ENCODE assay signal across 8 cellular contexts in the genomic region with DNA sequence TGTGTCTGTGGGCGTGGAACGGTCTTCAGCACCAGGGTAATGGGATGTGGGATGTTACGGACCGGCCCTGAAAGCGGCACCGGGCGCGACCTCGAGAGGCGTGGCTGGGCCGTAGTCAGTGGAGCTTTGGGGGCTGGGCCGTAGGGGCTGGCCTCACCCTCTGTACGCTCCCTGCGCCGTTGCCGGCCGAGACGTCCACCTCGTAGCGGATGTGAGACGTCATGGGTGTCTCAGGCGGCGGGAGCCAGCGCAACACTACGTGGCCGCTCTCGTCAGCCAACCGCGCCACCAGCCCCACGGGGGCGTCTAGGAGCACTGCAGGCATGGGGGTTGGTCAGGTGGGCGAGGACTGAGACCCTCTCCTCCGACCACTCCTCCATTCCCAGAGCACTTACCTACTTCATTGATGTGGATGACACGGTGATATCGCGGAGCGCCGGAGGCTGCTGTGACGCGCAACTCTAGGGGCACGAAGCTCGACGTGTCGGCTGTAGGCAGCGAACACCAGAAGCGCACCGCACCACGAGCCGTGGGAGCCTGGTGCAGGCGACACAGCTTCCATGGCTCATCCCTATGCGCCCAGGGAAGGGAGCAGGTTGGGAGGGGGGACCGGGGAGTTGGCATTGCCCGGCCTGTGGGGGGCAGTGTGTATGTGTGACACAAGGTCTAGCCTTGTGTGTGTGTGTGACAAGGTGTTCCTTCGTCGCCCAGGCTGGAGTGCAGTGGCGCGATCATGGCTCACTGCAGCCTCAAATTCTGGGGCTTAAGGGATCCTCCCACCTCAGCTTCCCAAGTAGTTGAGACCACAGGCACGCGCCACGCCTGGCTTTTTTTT. TPM values are rescaled to one million over a fixed set of nuclear protein-coding genes. Genes with fewer than 3 reads are reported as not detected.
DNase-seq lines count a peak whose midpoint lies in the region; ATAC-seq, FAIRE-seq and TF ChIP-seq lines count a peak whose summit lies in the region.

No MANE protein-coding gene starts in this region.

- TF ChIP-seq RAD21 in H1 (IDR thresholded peaks at IDR 0.05 in 1 of 2, conservative IDR thresholded peaks at IDR 0.05 in 1 of 2; ENCODE audit: low read depth in 2 of 2, low read length in 2 of 2), result peak; percentile 15 to 25; a peak in 2 of 4 replicates

- no peak overlapping the region for H4K8ac ChIP-seq in H1 (ENCODE audit: extremely low read depth, insufficient read depth, low read length)

- H3K4me2 ChIP-seq in H1 (ENCODE audit: insufficient read depth in 1 of 2, low read depth in 2 of 2, low read length in 2 of 2), result peak overlapping the region; percentile 69 to 88

- peak overlapping the region; percentile 89 for H3K18ac ChIP-seq in H1 (ENCODE audit: extremely low read depth, low read length)

- no peak overlapping the region for H3K56ac ChIP-seq in H1 (replicated peaks; ENCODE audit: insufficient read length, low read depth, low read length)

- peak overlapping the region; percentile 98 for H3K27ac ChIP-seq in 22Rv1
- H3K27ac ChIP-seq in H1 (ENCODE audit: low read depth, low read length), result peak overlapping the region; percentile 76
- no peak overlapping the region for H3K27ac ChIP-seq in muscle layer of duodenum (ENCODE audit: low read length)

- POLR2A ChIA-PET in H1 (lab: Charles Lee; ENCODE audit: partially characterized antibody), result interaction anchor here (0.7 to 4.7 kb wide), 28 partner anchors 9 to 177 kb away, joined by 3 to 48 read pairs (median 5); partner anchors contain the start of genes ECSIT, ELAVL3, ELOF1 and ODAD3

- H2AK5ac ChIP-seq in H1 (ENCODE audit: low read depth, low read length), result 0 out of 2 replicates have a peak overlapping the region, but pooled peaks have one; percentile 2

- H4K91ac ChIP-seq in H1 (replicated peaks; ENCODE audit: insufficient read length, low read length), result peak overlapping the region; percentile 90

- TF ChIP-seq EP300 in H1 (IDR thresholded peaks at IDR 0.05; ENCODE audit: borderline replicate concordance in 1 of 2, low read depth in 2 of 2, low read length in 2 of 2), result no peak

- no peaks in the 10 kb centered on the region for H3K79me2 ChIP-seq in H1 (ENCODE audit: control insufficient read depth in 1 of 2, insufficient read depth in 2 of 2, low read length in 2 of 2)

- CTCF ChIA-PET in H1 (lab: Charles Lee; ENCODE audit: partially characterized antibody), result interaction anchor here (0.5 to 16.8 kb wide), 45 partner anchors 8 to 684 kb away, joined by 3 to 197 read pairs (median 6); partner anchors contain the start of genes CCDC159, CNN1, ELAVL3 and ODAD3

- H2BK20ac ChIP-seq in H1 (ENCODE audit: low read length), result no peak overlapping the region

- no peaks in the 10 kb centered on the region for H3K27me3 ChIP-seq in H1 (replicated peaks in 1 of 4; ENCODE audit: control insufficient read depth in 3 of 4, extremely low read depth in 1 of 4, insufficient read depth in 3 of 4, low read length in 3 of 4)
- H3K27me3 ChIP-seq in muscle layer of duodenum (ENCODE audit: low read depth, low read length), result peaks cover 3% of the 10 kb centered on the region

- FAIRE-seq in H1 (lab: Jason Lieb, UNC), result no peak

- H3K4ac ChIP-seq in H1 (replicated peaks; ENCODE audit: insufficient read length, low read depth, low read length), result no peak overlapping the region

- no peak overlapping the region for H2BK120ac ChIP-seq in H1 (replicated peaks; ENCODE audit: low read depth, low read length)

- H2BK12ac ChIP-seq in H1 (ENCODE audit: low read depth, low read length), result peak overlapping the region; percentile 82

- H3K36me3 ChIP-seq in H1 (ENCODE audit: control insufficient read depth in 2 of 4, insufficient read depth in 4 of 4, low read length in 3 of 4) (no peaks in the 10 kb centered on the region), muscle layer of duodenum (ENCODE audit: control insufficient read depth in 1 of 2, insufficient read depth in 2 of 2, low read length in 2 of 2) (peaks cover 0 to 8% of the 10 kb centered on the region in 2 donors)

- TF ChIP-seq CTCF in 22Rv1 (IDR thresholded peaks at IDR 0.05) (peak; percentile 50), H1 (IDR thresholded peaks at IDR 0.05; ENCODE audit: control extremely low read depth in 1 of 3, insufficient read depth in 1 of 3, low read depth in 1 of 3, low read length in 3 of 3) (peak; percentile 72 to 83 (median 76))

- H2BK5ac ChIP-seq in H1 (ENCODE audit: low read depth, low read length), result peak overlapping the region; percentile 79

- peak overlapping the region; percentile 18 for H4K5ac ChIP-seq in H1 (ENCODE audit: insufficient read length, low read depth, low read length)

- DNase-seq in NCI-H2196 treated with DMSO at 0.1 percent for 48 hours (lab: John Stamatoyannopoulos, UW; ENCODE audit: unreplicated experiment) (peak; percentile 85), H1 (ENCODE audit: low read depth in 1 of 2, low spot score in 2 of 2) (peak in 1 of 2 experiments; percentile 90)
- peak; percentile 59 for DNase-seq in activated CD4-positive, alpha-beta T cell treated with anti-CD3 and anti-CD28 coated beads, Interleukin-2, amount 50 U/mL, for 1 hour
- DNase-seq in stimulated activated naive CD8-positive, alpha-beta T cell treated with anti-CD3 and anti-CD28 coated beads, Interleukin-15, Interleukin-2, amounts not matched to agents 100 U/mL and 50 U/mL, for 24 hours, result peak; percentile 85

- peak overlapping the region in 3 of 4 experiments; percentile 45 to 60 (median 58); a peak in 5 of 7 replicates for H3K9ac ChIP-seq in H1 (replicated peaks in 1 of 4; ENCODE audit: extremely low read depth in 1 of 4, low read depth in 3 of 4, low read length in 3 of 4)

- peak overlapping the region; percentile 51; the same call in 1 of the 2 replicates for H2AFZ ChIP-seq in H1 (ENCODE audit: low read length)

- TF ChIP-seq POLR2A in H1 (IDR thresholded peaks at IDR 0.05; ENCODE audit: control extremely low read depth in 1 of 2, low read depth in 2 of 2, low read length in 2 of 2), result peak in 1 of 2 experiments; percentile 10; a peak in 1 of 3 replicates

- H3K23me2 ChIP-seq in H1 (ENCODE audit: low read depth, low read length), result peaks cover 24% of the 10 kb centered on the region

- ATAC-seq in GM18511 (IDR thresholded peaks at IDR 0.05; ENCODE audit: unreplicated experiment), result peak; percentile 45
- peak; percentile 50 for ATAC-seq in HG02970 (IDR thresholded peaks at IDR 0.05; ENCODE audit: low FRiP score, unreplicated experiment)
- ATAC-seq in stimulated activated naive CD8-positive, alpha-beta T cell treated with anti-CD3 and anti-CD28 coated beads, Interleukin-15, Interleukin-2, amounts not matched to agents 100 U/mL and 50 U/mL, for 24 hours, result peak; percentile 85

- H3K79me1 ChIP-seq in H1 (ENCODE audit: low read depth, low read length), result 0 out of 2 replicates have a peak, but pooled peaks cover 2% of the 10 kb centered on the region

- H3K14ac ChIP-seq in H1 (ENCODE audit: insufficient read length), result no peak overlapping the region

- H4K20me1 ChIP-seq in H1 (replicated peaks in 1 of 2; ENCODE audit: control insufficient read depth in 1 of 2, insufficient read depth in 2 of 2, low read length in 2 of 2), result peaks cover 2 to 4% of the 10 kb centered on the region in 2 experiments

- H3K4me1 ChIP-seq in H1 (replicated peaks in 1 of 4; ENCODE audit: control insufficient read depth in 3 of 4, insufficient read depth in 4 of 4, low read length in 3 of 4) (peaks cover 0 to 11% (median 5%) of the 10 kb centered on the region in 4 experiments; a peak in 5 of 7 replicates), muscle layer of duodenum (ENCODE audit: control insufficient read depth in 1 of 2, insufficient read depth in 2 of 2, low read length in 2 of 2) (peaks cover 7 to 54% of the 10 kb centered on the region in 2 donors)

- H3K4me3 ChIP-seq in H1 (ENCODE audit: extremely low read depth in 1 of 4, insufficient read depth in 2 of 4, low read depth in 3 of 4, low read length in 4 of 4) (peak overlapping the region; percentile 49 to 79 (median 69)), muscle layer of duodenum (ENCODE audit: low read depth in 1 of 2, low read length in 2 of 2) (peak overlapping the region; percentile 66 to 79)

- H2BK15ac ChIP-seq in H1 (ENCODE audit: low read length), result peak overlapping the region; percentile 96

- 4% methylated on average over 53 of the region's 60 CpGs; no CpG with 5 or more reads in 1 of the 2 experiments for WGBS in H1 (ENCODE audit: extremely low coverage in 1 of 2, insufficient coverage in 1 of 2, insufficient read length in 1 of 2, insufficient replicate concordance in 2 of 2, low coverage in 1 of 2, low lambda C conversion rate in 2 of 2, missing lambda C conversion rate in 1 of 2), 2 experiments

- no peak overlapping the region for H3K23ac ChIP-seq in H1 (ENCODE audit: insufficient read length)

- H3K9me3 ChIP-seq in H1 (ENCODE audit: insufficient read depth in 2 of 2, low read depth in 1 of 2, low read length in 1 of 2), result no peaks in the 10 kb centered on the region
- no peaks in the 10 kb centered on the region for H3K9me3 ChIP-seq in muscle layer of duodenum (ENCODE audit: control insufficient read depth in 1 of 2, low read length in 2 of 2)

RNA-seq across cellular contexts. Expression of gene EPOR, which starts 2.4 kb away (rescaled TPM):
- 13.1 and 13.9 TPM in 2 replicates for total RNA-seq in H1 (2021; fragmentation: NEBNext Ultra II Directional; extraction: Animal tissue kit (Norgen Biotek cat#: 25700))
- 23.4 and 32.3 TPM in 2 replicates for polyA plus RNA-seq in H1 (2011; rRNA removed)
- polyA plus RNA-seq in H1 (2011; cell fraction: cytosol; rRNA removed), result 19.0 TPM
- 55.0 TPM for polyA plus RNA-seq in H1 (2011; cell fraction: nucleus; rRNA removed)
- polyA plus RNA-seq in H1 (2012, experiment 1 of 2), result 12.4 to 18.7 TPM (median 16.6 TPM) in 4 replicates
- polyA plus RNA-seq in H1 (2012, experiment 2 of 2), result 16.9 TPM
- 11.1 TPM for polyA plus RNA-seq in H1 (2013, experiment 1 of 2)
- polyA plus RNA-seq in H1 (2013, experiment 2 of 2), result 11.9 TPM
- 6.0 and 6.9 TPM in 2 replicates for polyA minus RNA-seq in H1 (2011; rRNA and poly(A)+ RNA removed)
- polyA minus RNA-seq in H1 (2011; cell fraction: cytosol; rRNA and poly(A)+ RNA removed), result 13.9 TPM
- polyA minus RNA-seq in H1 (2011; cell fraction: nucleus; rRNA and poly(A)+ RNA removed), result 11.4 TPM

RNA-seq across cellular contexts. Expression of gene SWSAP1, which starts 7.3 kb away (rescaled TPM):
- total RNA-seq in H1 (2021; fragmentation: NEBNext Ultra II Directional; extraction: Animal tissue kit (Norgen Biotek cat#: 25700)), result 3.1 and 3.2 TPM in 2 replicates
- polyA plus RNA-seq in H1 (2011; rRNA removed), result 5.1 and 5.2 TPM in 2 replicates
- 3.7 TPM for polyA plus RNA-seq in H1 (2011; cell fraction: cytosol; rRNA removed)
- polyA plus RNA-seq in H1 (2011; cell fraction: nucleus; rRNA removed), result 3.3 TPM
- 2.0 to 4.0 TPM (median 3.5 TPM) in 4 replicates for polyA plus RNA-seq in H1 (2012, experiment 1 of 2)
- 3.0 TPM for polyA plus RNA-seq in H1 (2012, experiment 2 of 2)
- polyA plus RNA-seq in H1 (2013, experiment 1 of 2), result 4.8 TPM
- polyA plus RNA-seq in H1 (2013, experiment 2 of 2), result 4.5 TPM
- 0.76 and 1.2 TPM in 2 replicates for polyA minus RNA-seq in H1 (2011; rRNA and poly(A)+ RNA removed)
- 2.0 TPM for polyA minus RNA-seq in H1 (2011; cell fraction: cytosol; rRNA and poly(A)+ RNA removed)
- polyA minus RNA-seq in H1 (2011; cell fraction: nucleus; rRNA and poly(A)+ RNA removed), result 2.6 TPM

RNA-seq across cellular contexts. Expression of gene PLPPR2, which starts 26.5 kb away (rescaled TPM):
- 9.5 and 11.7 TPM in 2 replicates for total RNA-seq in H1 (2021; fragmentation: NEBNext Ultra II Directional; extraction: Animal tissue kit (Norgen Biotek cat#: 25700))
- 7.2 and 14.9 TPM in 2 replicates for polyA plus RNA-seq in H1 (2011; rRNA removed)
- polyA plus RNA-seq in H1 (2011; cell fraction: cytosol; rRNA removed), result 6.2 TPM
- polyA plus RNA-seq in H1 (2011; cell fraction: nucleus; rRNA removed), result 15.6 TPM
- 7.1 to 13.3 TPM (median 10.8 TPM) in 4 replicates for polyA plus RNA-seq in H1 (2012, experiment 1 of 2)
- polyA plus RNA-seq in H1 (2012, experiment 2 of 2), result 9.1 TPM
- polyA plus RNA-seq in H1 (2013, experiment 1 of 2), result 13.4 TPM
- 13.8 TPM for polyA plus RNA-seq in H1 (2013, experiment 2 of 2)
- polyA minus RNA-seq in H1 (2011; rRNA and poly(A)+ RNA removed), result 3.7 and 5.4 TPM in 2 replicates
- 5.9 TPM for polyA minus RNA-seq in H1 (2011; cell fraction: cytosol; rRNA and poly(A)+ RNA removed)
- 11.3 TPM for polyA minus RNA-seq in H1 (2011; cell fraction: nucleus; rRNA and poly(A)+ RNA removed)

RNA-seq across cellular contexts. Expression of gene CCDC159, which starts 35.4 kb away (rescaled TPM):
- 4.0 and 5.5 TPM in 2 replicates for total RNA-seq in H1 (2021; fragmentation: NEBNext Ultra II Directional; extraction: Animal tissue kit (Norgen Biotek cat#: 25700))
- polyA plus RNA-seq in H1 (2011; rRNA removed), result 5.4 and 7.1 TPM in 2 replicates
- 9.4 TPM for polyA plus RNA-seq in H1 (2011; cell fraction: cytosol; rRNA removed)
- 18.9 TPM for polyA plus RNA-seq in H1 (2011; cell fraction: nucleus; rRNA removed)
- 7.4 to 11.5 TPM (median 8.6 TPM) in 4 replicates for polyA plus RNA-seq in H1 (2012, experiment 1 of 2)
- 4.3 TPM for polyA plus RNA-seq in H1 (2012, experiment 2 of 2)
- 4.5 TPM for polyA plus RNA-seq in H1 (2013, experiment 1 of 2)
- polyA plus RNA-seq in H1 (2013, experiment 2 of 2), result 4.3 TPM
- 5.1 and 6.5 TPM in 2 replicates for polyA minus RNA-seq in H1 (2011; rRNA and poly(A)+ RNA removed)
- not detected for polyA minus RNA-seq in H1 (2011; cell fraction: cytosol; rRNA and poly(A)+ RNA removed)
- polyA minus RNA-seq in H1 (2011; cell fraction: nucleus; rRNA and poly(A)+ RNA removed), result 2.9 TPM

RNA-seq across cellular contexts. Expression of gene TMEM205, which starts 35.7 kb away (rescaled TPM):
- 73.5 and 78.2 TPM in 2 replicates for total RNA-seq in H1 (2021; fragmentation: NEBNext Ultra II Directional; extraction: Animal tissue kit (Norgen Biotek cat#: 25700))
- polyA plus RNA-seq in H1 (2011; rRNA removed), result 423 and 441 TPM in 2 replicates
- 322 TPM for polyA plus RNA-seq in H1 (2011; cell fraction: cytosol; rRNA removed)
- 202 TPM for polyA plus RNA-seq in H1 (2011; cell fraction: nucleus; rRNA removed)
- 102 to 132 TPM (median 127 TPM) in 4 replicates for polyA plus RNA-seq in H1 (2012, experiment 1 of 2)
- 255 TPM for polyA plus RNA-seq in H1 (2012, experiment 2 of 2)
- 177 TPM for polyA plus RNA-seq in H1 (2013, experiment 1 of 2)
- polyA plus RNA-seq in H1 (2013, experiment 2 of 2), result 224 TPM
- polyA minus RNA-seq in H1 (2011; rRNA and poly(A)+ RNA removed), result 91.8 and 113 TPM in 2 replicates
- 47.5 TPM for polyA minus RNA-seq in H1 (2011; cell fraction: cytosol; rRNA and poly(A)+ RNA removed)
- polyA minus RNA-seq in H1 (2011; cell fraction: nucleus; rRNA and poly(A)+ RNA removed), result 32.8 TPM
